ENCODE assay signal across 12 cellular contexts in the genomic region with DNA sequence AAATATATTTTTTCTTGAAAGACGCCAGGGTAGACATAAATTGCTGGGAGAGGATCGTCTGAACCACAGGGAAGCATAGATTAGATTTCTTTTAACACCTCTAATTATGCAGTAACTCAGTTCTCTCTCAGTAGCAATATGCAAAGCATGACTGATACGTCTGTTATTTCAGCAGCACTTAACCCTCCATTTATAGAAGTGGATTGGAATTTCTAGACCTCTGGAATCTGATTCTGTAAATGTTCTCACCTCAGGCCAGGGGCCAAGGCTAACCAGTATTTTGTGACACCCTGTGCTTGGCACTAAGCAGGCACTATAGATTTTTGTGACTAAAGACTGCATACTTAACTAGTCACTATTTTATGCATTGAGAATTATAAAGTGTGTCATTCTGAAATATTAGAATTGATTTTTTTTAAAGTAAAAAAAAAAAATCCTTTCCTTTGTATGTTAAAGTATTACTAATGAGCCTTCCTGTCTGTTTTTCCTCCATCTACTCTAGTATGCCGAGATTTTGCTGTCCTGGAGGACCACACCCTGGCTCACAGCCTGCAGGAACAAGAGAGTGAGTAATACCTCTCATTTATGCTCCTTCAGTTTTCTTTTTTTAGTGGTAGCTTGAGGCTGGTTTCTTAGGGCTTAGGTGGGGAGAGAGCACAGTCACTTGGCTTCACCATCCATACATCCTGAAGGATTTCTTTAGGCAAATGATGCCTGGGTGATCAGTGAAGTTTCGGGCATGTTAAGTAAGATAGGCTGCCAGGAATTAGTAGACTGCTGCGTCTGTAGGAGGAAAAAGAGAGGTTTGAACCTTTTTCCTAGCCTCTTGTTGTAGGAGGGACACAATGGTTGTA. TPM values are rescaled to one million over a fixed set of nuclear protein-coding genes. Genes with fewer than 3 reads are reported as not detected.
A peak's percentile ranks its signal among the peaks of the same experiment; 100 is the strongest.
DNase-seq lines count a peak whose midpoint lies in the region; ATAC-seq and TF ChIP-seq lines count a peak whose summit lies in the region.
"Had no signal": no experiment of that assay in that cellular context is flagged by ENCODE, and none has a peak within 500 bp of the region (broad histone marks: within the 10 kb centered on the region; RNA-seq: fewer than 3 reads in every experiment).

No MANE protein-coding gene starts in this region.

- no peaks in the 10 kb centered on the region for H3K27me3 Mint-ChIP-seq in activated T-helper 1 cell treated with anti-CD3 and anti-CD28 coated beads, Interleukin-12 subunit alpha, Interleukin-12 subunit beta, Interleukin-2, Interleukin-4 antibody, amounts not matched to agents 30 ng/mL and 10 ng/mL and 1 ng/mL, durations not matched to agents 14 hours and 24 hours and 36 hours (ENCODE audit: insufficient read depth)
- H3K27me3 Mint-ChIP-seq: dendritic cell treated with granulocyte-macrophage colony-stimulating factor and Interleukin-4, amounts not matched to agents 40 ng/mL and 50 ng/mL, for 4 days had no signal

- no peaks in the 10 kb centered on the region for H3K9me3 Mint-ChIP-seq in activated T-helper 1 cell treated with anti-CD3 and anti-CD28 coated beads, Interleukin-12 subunit alpha, Interleukin-12 subunit beta, Interleukin-2, Interleukin-4 antibody, amounts not matched to agents 30 ng/mL and 10 ng/mL and 1 ng/mL, durations not matched to agents 14 hours and 24 hours and 36 hours
- H3K9me3 Mint-ChIP-seq: dendritic cell treated with granulocyte-macrophage colony-stimulating factor and Interleukin-4, amounts not matched to agents 40 ng/mL and 50 ng/mL, for 4 days had no signal

- ATAC-seq in foreskin keratinocyte = peak; percentile 93
- ATAC-seq: stimulated activated naive CD8-positive, alpha-beta T cell treated with anti-CD3 and anti-CD28 coated beads, Interleukin-15, Interleukin-2, amounts not matched to agents 100 U/mL and 50 U/mL, for 24 hours had no signal

- intact Hi-C loops in posterior vena cava (cut with DNase I) = no loop called here
- intact Hi-C loops in activated T-helper 1 cell treated with anti-CD3 and anti-CD28 coated beads, Interleukin-12 subunit alpha, Interleukin-12 subunit beta, Interleukin-2, Interleukin-4 antibody, amounts not matched to agents 30 ng/mL and 10 ng/mL and 1 ng/mL, durations not matched to agents 14 hours and 24 hours and 36 hours (cut with micrococcal nuclease) = no loop called here

- TF ChIP-seq CTCF in foreskin keratinocyte (conservative IDR thresholded peaks at IDR 0.05) = peak; percentile 21

- H3K27me3 ChIP-seq in foreskin keratinocyte = no peaks in the 10 kb centered on the region
- H3K27me3 ChIP-seq: neutrophil had no signal

- H3K4me1 ChIP-seq in foreskin keratinocyte = peaks cover 53% of the 10 kb centered on the region

- no peak overlapping the region for H3K27ac Mint-ChIP-seq in activated T-helper 1 cell treated with anti-CD3 and anti-CD28 coated beads, Interleukin-12 subunit alpha, Interleukin-12 subunit beta, Interleukin-2, Interleukin-4 antibody, amounts not matched to agents 30 ng/mL and 10 ng/mL and 1 ng/mL, durations not matched to agents 14 hours and 24 hours and 36 hours
- H3K27ac Mint-ChIP-seq: dendritic cell treated with granulocyte-macrophage colony-stimulating factor and Interleukin-4, amounts not matched to agents 40 ng/mL and 50 ng/mL, for 4 days had no signal

- peaks cover 17% of the 10 kb centered on the region for H3K4me1 Mint-ChIP-seq in activated T-helper 1 cell treated with anti-CD3 and anti-CD28 coated beads, Interleukin-12 subunit alpha, Interleukin-12 subunit beta, Interleukin-2, Interleukin-4 antibody, amounts not matched to agents 30 ng/mL and 10 ng/mL and 1 ng/mL, durations not matched to agents 14 hours and 24 hours and 36 hours (ENCODE audit: low read depth)

- H3K36me3 Mint-ChIP-seq in activated T-helper 1 cell treated with anti-CD3 and anti-CD28 coated beads, Interleukin-12 subunit alpha, Interleukin-12 subunit beta, Interleukin-2, Interleukin-4 antibody, amounts not matched to agents 30 ng/mL and 10 ng/mL and 1 ng/mL, durations not matched to agents 14 hours and 24 hours and 36 hours (ENCODE audit: low read depth) = peaks cover 9% of the 10 kb centered on the region

- H3K27ac ChIP-seq in foreskin keratinocyte = peak overlapping the region; percentile 88
- H3K27ac ChIP-seq: neutrophil had no signal

- DNase-seq in GM04503 (ENCODE audit: low read depth) (peak; percentile 51), RPMI7951 (ENCODE audit: low read depth) (peak; percentile 77), foreskin keratinocyte (peak; percentile 79 to 92), posterior vena cava (ENCODE audit: low spot score) (peak; percentile 80), COLO668 (lab: John Stamatoyannopoulos, UW; ENCODE audit: unreplicated experiment) (no peak), HUDEP-2 (lab: John Stamatoyannopoulos, UW; ENCODE audit: unreplicated experiment in 76 of 76) (no peak)
- DNase-seq in stimulated activated CD4-positive, alpha-beta T cell treated with anti-CD3 and anti-CD28 coated beads, Interleukin-4, amount 100 ng/mL, for 1 hour = no peak
- no peak for DNase-seq in activated T-helper 1 cell treated with anti-CD3 and anti-CD28 coated beads, Interleukin-12 subunit alpha, Interleukin-12 subunit beta, Interleukin-2, Interleukin-4 antibody, amounts not matched to agents 30 ng/mL and 10 ng/mL and 1 ng/mL, durations not matched to agents 14 hours and 24 hours and 36 hours (ENCODE audit: low spot score)
- DNase-seq: DMS53; stimulated activated naive CD8-positive, alpha-beta T cell treated with anti-CD3 and anti-CD28 coated beads, Interleukin-15, Interleukin-2, amounts not matched to agents 100 U/mL and 50 U/mL, for 24 hours had no signal

- H3K4me3 Mint-ChIP-seq in activated T-helper 1 cell treated with anti-CD3 and anti-CD28 coated beads, Interleukin-12 subunit alpha, Interleukin-12 subunit beta, Interleukin-2, Interleukin-4 antibody, amounts not matched to agents 30 ng/mL and 10 ng/mL and 1 ng/mL, durations not matched to agents 14 hours and 24 hours and 36 hours = no peak overlapping the region
- H3K4me3 Mint-ChIP-seq: dendritic cell treated with granulocyte-macrophage colony-stimulating factor and Interleukin-4, amounts not matched to agents 40 ng/mL and 50 ng/mL, for 4 days had no signal

RNA-seq across cellular contexts. Expression of a gene that starts 26.5 kb away (rescaled TPM):
- total RNA-seq in RPMI7951 (2014; rRNA removed; shearing (Covaris generic)) = 0.59 TPM in 1 of 2 replicates, not detected in the other
- 0.11 TPM in 1 of 2 replicates, not detected in the other for total RNA-seq in foreskin keratinocyte
- polyA plus RNA-seq in foreskin keratinocyte = 0.03 and 0.07 TPM in 2 replicates
- total RNA-seq in posterior vena cava = under 1 TPM; 0.24 to 0.37 TPM
- total RNA-seq in activated T-helper 1 cell treated with anti-CD3 and anti-CD28 coated beads, Interleukin-12 subunit alpha, Interleukin-12 subunit beta, Interleukin-2, Interleukin-4 antibody, amounts not matched to agents 30 ng/mL and 10 ng/mL and 1 ng/mL, durations not matched to agents 14 hours and 24 hours and 36 hours = not detected in 2 replicates

RNA-seq across cellular contexts. Expression of a gene that starts 27.6 kb away (rescaled TPM):
- total RNA-seq in RPMI7951 (2014; rRNA removed; shearing (Covaris generic)) = 85.1 and 92.8 TPM in 2 replicates
- 49.0 and 56.2 TPM in 2 replicates for total RNA-seq in foreskin keratinocyte
- 35.0 and 35.1 TPM in 2 replicates for polyA plus RNA-seq in foreskin keratinocyte
- total RNA-seq in posterior vena cava = 100 to 1,000 TPM in 1 of 2 donors, 10 to 100 TPM in 1; 81.7 to 124 TPM
- total RNA-seq in activated T-helper 1 cell treated with anti-CD3 and anti-CD28 coated beads, Interleukin-12 subunit alpha, Interleukin-12 subunit beta, Interleukin-2, Interleukin-4 antibody, amounts not matched to agents 30 ng/mL and 10 ng/mL and 1 ng/mL, durations not matched to agents 14 hours and 24 hours and 36 hours = 36.1 and 37.2 TPM in 2 replicates

Comparison
In these comparisons a context has a peak if more than half of its experiments do, and no peak if none do; other contexts are left out.
1. DNase-seq: peak in GM04503 (single experiment), RPMI7951 (single experiment), foreskin keratinocyte (2 of 2) and posterior vena cava (single experiment); none in COLO668 (single experiment), HUDEP-2 (0 of 76), stimulated activated CD4-positive, alpha-beta T cell treated with anti-CD3 and anti-CD28 coated beads, Interleukin-4, amount 100 ng/mL, for 1 hour (single experiment) and activated T-helper 1 cell treated with anti-CD3 and anti-CD28 coated beads, Interleukin-12 subunit alpha, Interleukin-12 subunit beta, Interleukin-2, Interleukin-4 antibody, amounts not matched to agents 30 ng/mL and 10 ng/mL and 1 ng/mL, durations not matched to agents 14 hours and 24 hours and 36 hours (single experiment).